Comparison of ENCODE assay signal across 1 cellular context in genomic region chr15:41151451-41152005, GRCh38.
TF ChIP-seq lines count a peak whose summit lies in the region.

No MANE protein-coding gene starts in this region.

TF ChIP-seq in GM23338, 12 proteins besides CTCF, POLR2A, EP300 and RAD21 (continued from another document):
- TF ChIP-seq JUNB (IDR thresholded peaks at IDR 0.05; ENCODE audit: unreplicated experiment) (no peak), ZNF114 (CRISPR knock-in tag; IDR thresholded peaks at IDR 0.05) (no peak), ZNF331 (CRISPR knock-in tag; IDR thresholded peaks at IDR 0.05; ENCODE audit: low read depth) (no peak)
- TF ChIP-seq, protein P1, sequence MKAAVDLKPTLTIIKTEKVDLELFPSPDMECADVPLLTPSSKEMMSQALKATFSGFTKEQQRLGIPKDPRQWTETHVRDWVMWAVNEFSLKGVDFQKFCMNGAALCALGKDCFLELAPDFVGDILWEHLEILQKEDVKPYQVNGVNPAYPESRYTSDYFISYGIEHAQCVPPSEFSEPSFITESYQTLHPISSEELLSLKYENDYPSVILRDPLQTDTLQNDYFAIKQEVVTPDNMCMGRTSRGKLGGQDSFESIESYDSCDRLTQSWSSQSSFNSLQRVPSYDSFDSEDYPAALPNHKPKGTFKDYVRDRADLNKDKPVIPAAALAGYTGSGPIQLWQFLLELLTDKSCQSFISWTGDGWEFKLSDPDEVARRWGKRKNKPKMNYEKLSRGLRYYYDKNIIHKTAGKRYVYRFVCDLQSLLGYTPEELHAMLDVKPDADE (IDR thresholded peaks at IDR 0.05), result no peak
